ENCODE assay signal across 1 cellular context in the genomic region with DNA sequence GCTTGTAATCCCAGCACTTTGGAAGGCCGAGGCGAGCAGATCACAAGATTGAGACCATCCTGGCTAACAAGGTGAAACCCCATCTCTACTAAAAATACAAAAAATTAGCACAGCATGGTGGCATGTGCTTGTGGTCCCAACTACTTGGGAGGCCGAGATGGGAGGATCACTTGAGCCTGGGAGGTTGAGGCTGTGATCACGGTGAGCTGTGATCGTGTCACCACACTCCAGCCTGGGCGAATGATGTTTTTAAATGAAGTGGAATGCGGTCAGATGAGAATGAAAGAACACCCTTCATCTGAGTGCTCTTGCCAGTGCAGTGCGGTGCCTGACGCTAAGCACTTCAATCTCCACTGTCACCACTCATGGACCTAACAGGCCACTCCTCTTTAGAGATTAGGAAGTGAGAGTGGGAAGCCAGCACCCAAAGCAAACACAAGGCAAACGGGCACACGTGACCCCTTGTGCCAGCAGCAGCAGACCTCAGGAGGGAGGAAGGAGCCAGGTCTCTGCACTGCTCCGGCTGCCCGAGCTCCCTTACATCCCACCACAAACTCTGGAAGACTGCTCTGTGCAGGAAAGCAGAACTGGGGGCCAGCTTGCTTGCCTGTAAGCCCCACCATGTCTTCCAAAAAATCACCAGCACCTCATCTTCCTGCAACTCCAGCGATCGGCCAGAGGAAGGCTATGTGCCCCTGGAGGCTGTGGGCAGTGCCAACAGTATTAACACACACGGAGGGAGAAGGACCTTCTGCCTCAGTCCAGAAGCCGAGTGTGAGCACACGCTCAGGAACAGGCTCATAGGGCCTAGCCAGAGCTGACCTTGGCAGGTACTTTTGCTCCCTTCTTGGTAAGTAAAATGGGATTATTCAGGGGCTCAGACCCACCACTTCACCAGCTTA.
A peak's percentile ranks its signal among the peaks of the same experiment; 100 is the strongest.
TF ChIP-seq lines count a peak whose summit lies in the region.

No MANE protein-coding gene starts in this region.

TF ChIP-seq in HepG2, 621 proteins besides CTCF, POLR2A, EP300 and RAD21 (continues in another document):
- TF ChIP-seq HDAC2 (CRISPR knock-in tag; IDR thresholded peaks at IDR 0.05) (0 out of 2 replicates have a peak, but pooled peaks have one; percentile 21), DPF2 (CRISPR knock-in tag; IDR thresholded peaks at IDR 0.05; ENCODE audit: borderline replicate concordance, low read depth) (0 out of 2 replicates have a peak, but pooled peaks have one; percentile 13), SIN3B (IDR thresholded peaks at IDR 0.05; ENCODE audit: low read length) (no peak), ZNF263 (CRISPR knock-in tag; IDR thresholded peaks at IDR 0.05) (peak; percentile 59; the same call in 1 of the 2 replicates), ERF (CRISPR knock-in tag; IDR thresholded peaks at IDR 0.05) (peak; percentile 81), TBX2 (CRISPR knock-in tag; IDR thresholded peaks at IDR 0.05; ENCODE audit: borderline replicate concordance) (peak; percentile 62; the same call in 1 of the 2 replicates), GTF3A (CRISPR knock-in tag; conservative IDR thresholded peaks at IDR 0.05) (no peak), POLR2AphosphoS2 (IDR thresholded peaks at IDR 0.05; ENCODE audit: low read depth, low read length) (no peak), RAD51 (IDR thresholded peaks at IDR 0.05; ENCODE audit: borderline replicate concordance) (peak; percentile 64), SIN3A (IDR thresholded peaks at IDR 0.05; ENCODE audit: borderline replicate concordance, low read depth, low read length) (peak; percentile 43; the same call in 1 of the 2 replicates), PITX1 (CRISPR knock-in tag; IDR thresholded peaks at IDR 0.05) (peak; percentile 29; the same call in 1 of the 2 replicates), ZNF292 (CRISPR knock-in tag; IDR thresholded peaks at IDR 0.05; ENCODE audit: borderline replicate concordance, low read depth) (peak; percentile 81; the same call in 1 of the 2 replicates), SP5 (CRISPR knock-in tag; IDR thresholded peaks at IDR 0.05; ENCODE audit: borderline replicate concordance, low read depth) (peak; percentile 41; the same call in 1 of the 2 replicates), ELF3 (CRISPR knock-in tag; IDR thresholded peaks at IDR 0.05) (peak; percentile 36; the same call in 1 of the 2 replicates), ZFX (CRISPR knock-in tag; IDR thresholded peaks at IDR 0.05; ENCODE audit: low read depth) (0 out of 2 replicates have a peak, but pooled peaks have one; percentile 21), RFX5 (IDR thresholded peaks at IDR 0.05; ENCODE audit: low read depth, low read length) (no peak), FOSL2 (CRISPR knock-in tag; IDR thresholded peaks at IDR 0.05) (peak; percentile 12; the same call in 1 of the 2 replicates), NFKB2 (CRISPR knock-in tag; IDR thresholded peaks at IDR 0.05; ENCODE audit: borderline replicate concordance) (0 out of 2 replicates have a peak, but pooled peaks have one; percentile 35), ZNF460 (CRISPR knock-in tag; IDR thresholded peaks at IDR 0.05; ENCODE audit: borderline replicate concordance) (no peak), TRIM24 (CRISPR knock-in tag; IDR thresholded peaks at IDR 0.05) (no peak), ZNF629 (CRISPR knock-in tag; conservative IDR thresholded peaks at IDR 0.05) (0 out of 2 replicates have a peak, but pooled peaks have one; percentile 20), HNRNPL (IDR thresholded peaks at IDR 0.05; ENCODE audit: low read depth, low read length) (peak; percentile 90)
- TF ChIP-seq, protein P1, sequence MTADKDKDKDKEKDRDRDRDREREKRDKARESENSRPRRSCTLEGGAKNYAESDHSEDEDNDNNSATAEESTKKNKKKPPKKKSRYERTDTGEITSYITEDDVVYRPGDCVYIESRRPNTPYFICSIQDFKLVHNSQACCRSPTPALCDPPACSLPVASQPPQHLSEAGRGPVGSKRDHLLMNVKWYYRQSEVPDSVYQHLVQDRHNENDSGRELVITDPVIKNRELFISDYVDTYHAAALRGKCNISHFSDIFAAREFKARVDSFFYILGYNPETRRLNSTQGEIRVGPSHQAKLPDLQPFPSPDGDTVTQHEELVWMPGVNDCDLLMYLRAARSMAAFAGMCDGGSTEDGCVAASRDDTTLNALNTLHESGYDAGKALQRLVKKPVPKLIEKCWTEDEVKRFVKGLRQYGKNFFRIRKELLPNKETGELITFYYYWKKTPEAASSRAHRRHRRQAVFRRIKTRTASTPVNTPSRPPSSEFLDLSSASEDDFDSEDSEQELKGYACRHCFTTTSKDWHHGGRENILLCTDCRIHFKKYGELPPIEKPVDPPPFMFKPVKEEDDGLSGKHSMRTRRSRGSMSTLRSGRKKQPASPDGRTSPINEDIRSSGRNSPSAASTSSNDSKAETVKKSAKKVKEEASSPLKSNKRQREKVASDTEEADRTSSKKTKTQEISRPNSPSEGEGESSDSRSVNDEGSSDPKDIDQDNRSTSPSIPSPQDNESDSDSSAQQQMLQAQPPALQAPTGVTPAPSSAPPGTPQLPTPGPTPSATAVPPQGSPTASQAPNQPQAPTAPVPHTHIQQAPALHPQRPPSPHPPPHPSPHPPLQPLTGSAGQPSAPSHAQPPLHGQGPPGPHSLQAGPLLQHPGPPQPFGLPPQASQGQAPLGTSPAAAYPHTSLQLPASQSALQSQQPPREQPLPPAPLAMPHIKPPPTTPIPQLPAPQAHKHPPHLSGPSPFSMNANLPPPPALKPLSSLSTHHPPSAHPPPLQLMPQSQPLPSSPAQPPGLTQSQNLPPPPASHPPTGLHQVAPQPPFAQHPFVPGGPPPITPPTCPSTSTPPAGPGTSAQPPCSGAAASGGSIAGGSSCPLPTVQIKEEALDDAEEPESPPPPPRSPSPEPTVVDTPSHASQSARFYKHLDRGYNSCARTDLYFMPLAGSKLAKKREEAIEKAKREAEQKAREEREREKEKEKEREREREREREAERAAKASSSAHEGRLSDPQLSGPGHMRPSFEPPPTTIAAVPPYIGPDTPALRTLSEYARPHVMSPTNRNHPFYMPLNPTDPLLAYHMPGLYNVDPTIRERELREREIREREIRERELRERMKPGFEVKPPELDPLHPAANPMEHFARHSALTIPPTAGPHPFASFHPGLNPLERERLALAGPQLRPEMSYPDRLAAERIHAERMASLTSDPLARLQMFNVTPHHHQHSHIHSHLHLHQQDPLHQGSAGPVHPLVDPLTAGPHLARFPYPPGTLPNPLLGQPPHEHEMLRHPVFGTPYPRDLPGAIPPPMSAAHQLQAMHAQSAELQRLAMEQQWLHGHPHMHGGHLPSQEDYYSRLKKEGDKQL (CRISPR knock-in tag; IDR thresholded peaks at IDR 0.05; ENCODE audit: low read depth) = no peak
- TF ChIP-seq, protein P2, sequence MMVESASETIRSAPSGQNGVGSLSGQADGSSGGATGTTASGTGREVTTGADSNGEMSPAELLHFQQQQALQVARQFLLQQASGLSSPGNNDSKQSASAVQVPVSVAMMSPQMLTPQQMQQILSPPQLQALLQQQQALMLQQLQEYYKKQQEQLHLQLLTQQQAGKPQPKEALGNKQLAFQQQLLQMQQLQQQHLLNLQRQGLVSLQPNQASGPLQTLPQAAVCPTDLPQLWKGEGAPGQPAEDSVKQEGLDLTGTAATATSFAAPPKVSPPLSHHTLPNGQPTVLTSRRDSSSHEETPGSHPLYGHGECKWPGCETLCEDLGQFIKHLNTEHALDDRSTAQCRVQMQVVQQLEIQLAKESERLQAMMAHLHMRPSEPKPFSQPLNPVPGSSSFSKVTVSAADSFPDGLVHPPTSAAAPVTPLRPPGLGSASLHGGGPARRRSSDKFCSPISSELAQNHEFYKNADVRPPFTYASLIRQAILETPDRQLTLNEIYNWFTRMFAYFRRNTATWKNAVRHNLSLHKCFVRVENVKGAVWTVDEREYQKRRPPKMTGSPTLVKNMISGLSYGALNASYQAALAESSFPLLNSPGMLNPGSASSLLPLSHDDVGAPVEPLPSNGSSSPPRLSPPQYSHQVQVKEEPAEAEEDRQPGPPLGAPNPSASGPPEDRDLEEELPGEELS (CRISPR knock-in tag; IDR thresholded peaks at IDR 0.05) = no peak
- TF ChIP-seq, protein P3, sequence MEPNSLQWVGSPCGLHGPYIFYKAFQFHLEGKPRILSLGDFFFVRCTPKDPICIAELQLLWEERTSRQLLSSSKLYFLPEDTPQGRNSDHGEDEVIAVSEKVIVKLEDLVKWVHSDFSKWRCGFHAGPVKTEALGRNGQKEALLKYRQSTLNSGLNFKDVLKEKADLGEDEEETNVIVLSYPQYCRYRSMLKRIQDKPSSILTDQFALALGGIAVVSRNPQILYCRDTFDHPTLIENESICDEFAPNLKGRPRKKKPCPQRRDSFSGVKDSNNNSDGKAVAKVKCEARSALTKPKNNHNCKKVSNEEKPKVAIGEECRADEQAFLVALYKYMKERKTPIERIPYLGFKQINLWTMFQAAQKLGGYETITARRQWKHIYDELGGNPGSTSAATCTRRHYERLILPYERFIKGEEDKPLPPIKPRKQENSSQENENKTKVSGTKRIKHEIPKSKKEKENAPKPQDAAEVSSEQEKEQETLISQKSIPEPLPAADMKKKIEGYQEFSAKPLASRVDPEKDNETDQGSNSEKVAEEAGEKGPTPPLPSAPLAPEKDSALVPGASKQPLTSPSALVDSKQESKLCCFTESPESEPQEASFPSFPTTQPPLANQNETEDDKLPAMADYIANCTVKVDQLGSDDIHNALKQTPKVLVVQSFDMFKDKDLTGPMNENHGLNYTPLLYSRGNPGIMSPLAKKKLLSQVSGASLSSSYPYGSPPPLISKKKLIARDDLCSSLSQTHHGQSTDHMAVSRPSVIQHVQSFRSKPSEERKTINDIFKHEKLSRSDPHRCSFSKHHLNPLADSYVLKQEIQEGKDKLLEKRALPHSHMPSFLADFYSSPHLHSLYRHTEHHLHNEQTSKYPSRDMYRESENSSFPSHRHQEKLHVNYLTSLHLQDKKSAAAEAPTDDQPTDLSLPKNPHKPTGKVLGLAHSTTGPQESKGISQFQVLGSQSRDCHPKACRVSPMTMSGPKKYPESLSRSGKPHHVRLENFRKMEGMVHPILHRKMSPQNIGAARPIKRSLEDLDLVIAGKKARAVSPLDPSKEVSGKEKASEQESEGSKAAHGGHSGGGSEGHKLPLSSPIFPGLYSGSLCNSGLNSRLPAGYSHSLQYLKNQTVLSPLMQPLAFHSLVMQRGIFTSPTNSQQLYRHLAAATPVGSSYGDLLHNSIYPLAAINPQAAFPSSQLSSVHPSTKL (CRISPR knock-in tag; IDR thresholded peaks at IDR 0.05) = peak; percentile 41
- TF ChIP-seq, protein P4, sequence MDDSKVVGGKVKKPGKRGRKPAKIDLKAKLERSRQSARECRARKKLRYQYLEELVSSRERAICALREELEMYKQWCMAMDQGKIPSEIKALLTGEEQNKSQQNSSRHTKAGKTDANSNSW (CRISPR knock-in tag; IDR thresholded peaks at IDR 0.05; ENCODE audit: borderline replicate concordance) = no peak
- TF ChIP-seq, protein P5, sequence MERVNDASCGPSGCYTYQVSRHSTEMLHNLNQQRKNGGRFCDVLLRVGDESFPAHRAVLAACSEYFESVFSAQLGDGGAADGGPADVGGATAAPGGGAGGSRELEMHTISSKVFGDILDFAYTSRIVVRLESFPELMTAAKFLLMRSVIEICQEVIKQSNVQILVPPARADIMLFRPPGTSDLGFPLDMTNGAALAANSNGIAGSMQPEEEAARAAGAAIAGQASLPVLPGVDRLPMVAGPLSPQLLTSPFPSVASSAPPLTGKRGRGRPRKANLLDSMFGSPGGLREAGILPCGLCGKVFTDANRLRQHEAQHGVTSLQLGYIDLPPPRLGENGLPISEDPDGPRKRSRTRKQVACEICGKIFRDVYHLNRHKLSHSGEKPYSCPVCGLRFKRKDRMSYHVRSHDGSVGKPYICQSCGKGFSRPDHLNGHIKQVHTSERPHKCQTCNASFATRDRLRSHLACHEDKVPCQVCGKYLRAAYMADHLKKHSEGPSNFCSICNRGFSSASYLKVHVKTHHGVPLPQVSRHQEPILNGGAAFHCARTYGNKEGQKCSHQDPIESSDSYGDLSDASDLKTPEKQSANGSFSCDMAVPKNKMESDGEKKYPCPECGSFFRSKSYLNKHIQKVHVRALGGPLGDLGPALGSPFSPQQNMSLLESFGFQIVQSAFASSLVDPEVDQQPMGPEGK (CRISPR knock-in tag; IDR thresholded peaks at IDR 0.05) = 0 out of 2 replicates have a peak, but pooled peaks have one; percentile 29
- TF ChIP-seq, protein P6, sequence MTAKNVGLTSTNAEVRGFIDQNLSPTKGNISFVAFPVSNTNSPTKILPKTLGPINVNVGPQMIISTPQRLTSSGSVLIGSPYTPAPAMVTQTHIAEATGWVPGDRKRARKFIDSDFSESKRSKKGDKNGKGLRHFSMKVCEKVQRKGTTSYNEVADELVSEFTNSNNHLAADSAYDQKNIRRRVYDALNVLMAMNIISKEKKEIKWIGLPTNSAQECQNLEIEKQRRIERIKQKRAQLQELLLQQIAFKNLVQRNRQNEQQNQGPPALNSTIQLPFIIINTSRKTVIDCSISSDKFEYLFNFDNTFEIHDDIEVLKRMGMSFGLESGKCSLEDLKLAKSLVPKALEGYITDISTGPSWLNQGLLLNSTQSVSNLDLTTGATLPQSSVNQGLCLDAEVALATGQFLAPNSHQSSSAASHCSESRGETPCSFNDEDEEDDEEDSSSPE (CRISPR knock-in tag; IDR thresholded peaks at IDR 0.05) = peak; percentile 44; the same call in 1 of the 2 replicates
- TF ChIP-seq, protein P7, sequence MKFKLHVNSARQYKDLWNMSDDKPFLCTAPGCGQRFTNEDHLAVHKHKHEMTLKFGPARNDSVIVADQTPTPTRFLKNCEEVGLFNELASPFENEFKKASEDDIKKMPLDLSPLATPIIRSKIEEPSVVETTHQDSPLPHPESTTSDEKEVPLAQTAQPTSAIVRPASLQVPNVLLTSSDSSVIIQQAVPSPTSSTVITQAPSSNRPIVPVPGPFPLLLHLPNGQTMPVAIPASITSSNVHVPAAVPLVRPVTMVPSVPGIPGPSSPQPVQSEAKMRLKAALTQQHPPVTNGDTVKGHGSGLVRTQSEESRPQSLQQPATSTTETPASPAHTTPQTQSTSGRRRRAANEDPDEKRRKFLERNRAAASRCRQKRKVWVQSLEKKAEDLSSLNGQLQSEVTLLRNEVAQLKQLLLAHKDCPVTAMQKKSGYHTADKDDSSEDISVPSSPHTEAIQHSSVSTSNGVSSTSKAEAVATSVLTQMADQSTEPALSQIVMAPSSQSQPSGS (CRISPR knock-in tag; IDR thresholded peaks at IDR 0.05) = 0 out of 2 replicates have a peak, but pooled peaks have one; percentile 29
- TF ChIP-seq, protein P8, sequence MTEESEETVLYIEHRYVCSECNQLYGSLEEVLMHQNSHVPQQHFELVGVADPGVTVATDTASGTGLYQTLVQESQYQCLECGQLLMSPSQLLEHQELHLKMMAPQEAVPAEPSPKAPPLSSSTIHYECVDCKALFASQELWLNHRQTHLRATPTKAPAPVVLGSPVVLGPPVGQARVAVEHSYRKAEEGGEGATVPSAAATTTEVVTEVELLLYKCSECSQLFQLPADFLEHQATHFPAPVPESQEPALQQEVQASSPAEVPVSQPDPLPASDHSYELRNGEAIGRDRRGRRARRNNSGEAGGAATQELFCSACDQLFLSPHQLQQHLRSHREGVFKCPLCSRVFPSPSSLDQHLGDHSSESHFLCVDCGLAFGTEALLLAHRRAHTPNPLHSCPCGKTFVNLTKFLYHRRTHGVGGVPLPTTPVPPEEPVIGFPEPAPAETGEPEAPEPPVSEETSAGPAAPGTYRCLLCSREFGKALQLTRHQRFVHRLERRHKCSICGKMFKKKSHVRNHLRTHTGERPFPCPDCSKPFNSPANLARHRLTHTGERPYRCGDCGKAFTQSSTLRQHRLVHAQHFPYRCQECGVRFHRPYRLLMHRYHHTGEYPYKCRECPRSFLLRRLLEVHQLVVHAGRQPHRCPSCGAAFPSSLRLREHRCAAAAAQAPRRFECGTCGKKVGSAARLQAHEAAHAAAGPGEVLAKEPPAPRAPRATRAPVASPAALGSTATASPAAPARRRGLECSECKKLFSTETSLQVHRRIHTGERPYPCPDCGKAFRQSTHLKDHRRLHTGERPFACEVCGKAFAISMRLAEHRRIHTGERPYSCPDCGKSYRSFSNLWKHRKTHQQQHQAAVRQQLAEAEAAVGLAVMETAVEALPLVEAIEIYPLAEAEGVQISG (CRISPR knock-in tag; IDR thresholded peaks at IDR 0.05) = peak; percentile 42; the same call in 1 of the 2 replicates
